ENCODE assay signal across 9 cellular contexts in genomic region chr5:178163772-178164735, GRCh38. TPM values are rescaled to one million over a fixed set of nuclear protein-coding genes. Genes with fewer than 3 reads are reported as not detected.
DNase-seq lines count a peak whose midpoint lies in the region; ATAC-seq and TF ChIP-seq lines count a peak whose summit lies in the region.
"Had no signal": no experiment of that assay in that cellular context is flagged by ENCODE, and none has a peak within 500 bp of the region (broad histone marks: within the 10 kb centered on the region; RNA-seq: fewer than 3 reads in every experiment).

No MANE protein-coding gene starts in this region.

- peak; percentile 95 for TF ChIP-seq CTCF in IMR-90 (conservative IDR thresholded peaks at IDR 0.05; ENCODE audit: low read depth, low read length)
- TF ChIP-seq CTCF in OCI-LY1 (IDR thresholded peaks at IDR 0.05; ENCODE audit: low read length): peak; percentile 98
- TF ChIP-seq CTCF in epithelial cell of esophagus (IDR thresholded peaks at IDR 0.05; ENCODE audit: insufficient read depth, low read depth, low read length, missing control alignments): peak; percentile 94

- H4K91ac ChIP-seq in IMR-90 (ENCODE audit: insufficient read depth, low read depth, low read length): no peak overlapping the region

- no peak overlapping the region for H2BK120ac ChIP-seq in IMR-90 (ENCODE audit: low read depth, low read length)

- H2BK20ac ChIP-seq in IMR-90 (ENCODE audit: low read depth, low read length): no peak overlapping the region

- H2BK5ac ChIP-seq in IMR-90 (ENCODE audit: low read depth, low read length, poor library complexity, severe bottlenecking): no peak overlapping the region

- H3K9ac ChIP-seq in IMR-90 (ENCODE audit: low read depth, low read length) (no peak overlapping the region), OCI-LY1 (ENCODE audit: low read length) (no peak overlapping the region), mucosa of stomach (ENCODE audit: low read length) (peak overlapping the region; percentile 50)

- dilution Hi-C loops in IMR-90 (cut with HindIII; ENCODE audit: low sequenced_read_pairs, unreplicated experiment): no loop called here

- H3K4me3 ChIP-seq in IMR-90 (ENCODE audit: insufficient read depth, low read depth, low read length) (no peak overlapping the region), OCI-LY1 (ENCODE audit: low read depth, low read length, poor library complexity, severe bottlenecking) (no peak overlapping the region), epithelial cell of esophagus (ENCODE audit: low read length) (no peak overlapping the region), mucosa of stomach (ENCODE audit: low read length) (no peak overlapping the region)

- TF ChIP-seq RAD21 in IMR-90 (IDR thresholded peaks at IDR 0.05; ENCODE audit: low read length): peak; percentile 95

- DNase-seq in DMS 273 (lab: John Stamatoyannopoulos, UW; ENCODE audit: unreplicated experiment) (peak; percentile 96), IMR-90 (peak; percentile 52), epithelial cell of esophagus (ENCODE audit: low read depth) (peak; percentile 74)
- DNase-seq in activated CD8-positive, alpha-beta memory T cell treated with anti-CD3 and anti-CD28 coated beads, Interleukin-2, amount 50 U/mL, for 4 hours: peak; percentile 95
- DNase-seq in stimulated activated CD8-positive, alpha-beta memory T cell treated with anti-CD3 and anti-CD28 coated beads, Interleukin-7, amount 100 ng/mL, for 1 hour (ENCODE audit: low read depth in 2 of 2): peak; percentile 86 to 93

- H3K9me2 ChIP-seq in OCI-LY1 (ENCODE audit: low read depth, low read length): no peaks in the 10 kb centered on the region

- H2AFZ ChIP-seq in IMR-90 (replicated peaks; ENCODE audit: low read length, poor library complexity): peak overlapping the region; percentile 87
- no peak overlapping the region for H2AFZ ChIP-seq in OCI-LY1 (ENCODE audit: low read length)

- BruUV-seq in IMR-90 (replicated peaks; lab: Mats Ljungman, UMichigan): no TSS peak

- H4K20me1 ChIP-seq in IMR-90 (ENCODE audit: insufficient read depth, low read length) (no peaks in the 10 kb centered on the region), OCI-LY1 (ENCODE audit: insufficient read depth, low read length) (no peaks in the 10 kb centered on the region)

- H2AK9ac ChIP-seq in IMR-90 (replicated peaks; ENCODE audit: low read depth, low read length, poor library complexity): no peak overlapping the region

- POLR2A ChIA-PET in IMR-90 (lab: Charles Lee; ENCODE audit: unreplicated experiment): no interaction called here

- intact Hi-C loops in IMR-90 (cut with micrococcal nuclease): loop anchor here (1.0 to 10.0 kb wide), 2 partner anchors 88 to 559 kb away; partner anchors contain the start of gene B4GALT7

- H3K4me1 ChIP-seq in IMR-90 (ENCODE audit: control insufficient read depth, insufficient read depth, low read length) (no peaks in the 10 kb centered on the region), OCI-LY1 (ENCODE audit: insufficient read depth, low read length, severe bottlenecking) (peaks cover 5% of the 10 kb centered on the region), mucosa of stomach (ENCODE audit: control insufficient read depth, insufficient read depth, low read length) (peaks cover 8% of the 10 kb centered on the region)

- H3K4me2 ChIP-seq in IMR-90 (ENCODE audit: low read depth, low read length): peak overlapping the region; percentile 86
- peak overlapping the region; percentile 41; the same call in 1 of the 2 replicates for H3K4me2 ChIP-seq in OCI-LY1 (ENCODE audit: low read length)

- no peak overlapping the region for H4K5ac ChIP-seq in IMR-90 (ENCODE audit: low read depth, low read length)

- CTCF ChIA-PET in IMR-90 (lab: Yijun Ruan, JAX): interaction anchor here (0.5 kb wide), 1 partner anchor 1384 kb away, joined by 3 read pairs; no protein-coding TSS in a partner anchor

- no peaks in the 10 kb centered on the region for H3K79me2 ChIP-seq in OCI-LY1 (ENCODE audit: insufficient read depth, low read length)

- no peak overlapping the region for H4K8ac ChIP-seq in IMR-90 (ENCODE audit: low read depth in 2 of 2, low read length in 2 of 2)

- H3K9me3 ChIP-seq in IMR-90 (ENCODE audit: control insufficient read depth, insufficient read depth, low read length): no peaks in the 10 kb centered on the region
- no peaks in the 10 kb centered on the region for H3K9me3 ChIP-seq in OCI-LY1 (ENCODE audit: low read length)
- no peaks in the 10 kb centered on the region for H3K9me3 ChIP-seq in mucosa of stomach (ENCODE audit: control insufficient read depth, low read length)

- H3K27ac ChIP-seq in IMR-90 (ENCODE audit: insufficient read depth, low read length): no peak overlapping the region
- no peak overlapping the region for H3K27ac ChIP-seq in OCI-LY1 (ENCODE audit: low read depth, low read length, poor library complexity, severe bottlenecking)

- H2BK15ac ChIP-seq in IMR-90 (ENCODE audit: low read depth, low read length): no peak overlapping the region

- H3K23ac ChIP-seq in IMR-90 (ENCODE audit: low read depth, low read length): no peak overlapping the region

- no peak overlapping the region for H3K56ac ChIP-seq in IMR-90 (ENCODE audit: extremely low read depth, insufficient read depth, low read length)

- in situ Hi-C loops in IMR-90 (cut with MboI; ENCODE audit: low sequenced_read_pairs): loop anchor here (25.0 kb wide), 1 partner anchor 227 kb away; no protein-coding TSS in a partner anchor

- ATAC-seq in GM21515 (IDR thresholded peaks at IDR 0.05; ENCODE audit: unreplicated experiment) (peak; percentile 91), IMR-90 (ENCODE audit: low read depth) (peak; percentile 100)

- no peak overlapping the region for H3K4ac ChIP-seq in IMR-90 (ENCODE audit: low read depth, low read length)

- WGBS in IMR-90 (ENCODE audit: extremely low coverage in 2 of 2, insufficient read length in 1 of 2), 2 experiments: 15% methylated on average over 7 of the region's 33 CpGs; no CpG with 5 or more reads in 1 of the 2 experiments

- TF ChIP-seq POLR2A in IMR-90 (IDR thresholded peaks at IDR 0.05; ENCODE audit: low read depth, low read length): no peak

- no peaks in the 10 kb centered on the region for H3K9me1 ChIP-seq in IMR-90 (ENCODE audit: insufficient read depth, low read length)

- H3K79me1 ChIP-seq in IMR-90 (ENCODE audit: low read depth in 1 of 2, low read length in 2 of 2): no peaks in the 10 kb centered on the region

- no peak overlapping the region for H2AK5ac ChIP-seq in IMR-90 (ENCODE audit: low read depth, low read length)

- H3K27me3 ChIP-seq in IMR-90 (ENCODE audit: control insufficient read depth, insufficient read depth, low read length) (peaks cover 37% of the 10 kb centered on the region), OCI-LY1 (ENCODE audit: insufficient read depth, low read length) (no peaks in the 10 kb centered on the region), mucosa of stomach (ENCODE audit: control insufficient read depth, insufficient read depth, low read length) (peaks cover 34% of the 10 kb centered on the region)

- H3F3A ChIP-seq in OCI-LY1 (ENCODE audit: insufficient read depth, low read length): no peaks in the 10 kb centered on the region

- no peak overlapping the region for H3K18ac ChIP-seq in IMR-90 (ENCODE audit: low read depth, low read length)

- H3K36me3 ChIP-seq in IMR-90 (ENCODE audit: control insufficient read depth, insufficient read depth, low read length) (no peaks in the 10 kb centered on the region), OCI-LY1 (ENCODE audit: insufficient read depth, low read length) (no peaks in the 10 kb centered on the region), mucosa of stomach (ENCODE audit: control insufficient read depth, insufficient read depth, low read length) (no peaks in the 10 kb centered on the region)

- no peak overlapping the region for H3K14ac ChIP-seq in IMR-90 (replicated peaks; ENCODE audit: low read depth, low read length)

TF ChIP-seq in IMR-90, 13 proteins besides CTCF, POLR2A, EP300 and RAD21:
- TF ChIP-seq MAZ (IDR thresholded peaks at IDR 0.05; ENCODE audit: borderline replicate concordance, low read depth, low read length) (peak; percentile 46; the same call in 1 of the 2 replicates), MXI1 (IDR thresholded peaks at IDR 0.05; ENCODE audit: borderline replicate concordance, low read depth, low read length) (peak; percentile 41; the same call in 1 of the 2 replicates), SMC3 (IDR thresholded peaks at IDR 0.05; ENCODE audit: low read depth, low read length) (peak; percentile 78), BHLHE40 (IDR thresholded peaks at IDR 0.05; ENCODE audit: low read depth, low read length) (no peak)

RNA-seq across cellular contexts. Expression of gene NHP2, which starts 10.4 kb away (rescaled TPM):
- total RNA-seq in IMR-90 (2012; rRNA removed): 278 and 302 TPM in 2 replicates
- 180 and 207 TPM in 2 replicates for polyA plus RNA-seq in IMR-90 (2012; rRNA removed)
- polyA plus RNA-seq in IMR-90 (2012; cell fraction: cytosol; rRNA removed): 281 and 300 TPM in 2 replicates
- 73.8 and 99.0 TPM in 2 replicates for polyA plus RNA-seq in IMR-90 (2012; cell fraction: nucleus; rRNA removed; ENCODE audit: low replicate concordance)

RNA-seq across cellular contexts. Expression of gene GMCL2, which starts 23.1 kb away (rescaled TPM):
- not detected in 2 replicates for total RNA-seq in IMR-90 (2012; rRNA removed)
- not detected in 2 replicates for polyA plus RNA-seq in IMR-90 (2012; rRNA removed)
- polyA plus RNA-seq in IMR-90 (2012; cell fraction: cytosol; rRNA removed): not detected in 2 replicates
- polyA plus RNA-seq in IMR-90 (2012; cell fraction: nucleus; rRNA removed; ENCODE audit: low replicate concordance): not detected in 2 replicates
- polyA plus RNA-seq: esophagus had no signal

RNA-seq across cellular contexts. Expression of gene RMND5B, which starts 33.2 kb away (rescaled TPM):
- total RNA-seq in IMR-90 (2012; rRNA removed): 11.7 and 14.0 TPM in 2 replicates
- polyA plus RNA-seq in IMR-90 (2012; rRNA removed): 19.5 and 21.6 TPM in 2 replicates
- polyA plus RNA-seq in IMR-90 (2012; cell fraction: cytosol; rRNA removed): 17.7 and 18.8 TPM in 2 replicates
- polyA plus RNA-seq in IMR-90 (2012; cell fraction: nucleus; rRNA removed; ENCODE audit: low replicate concordance): 31.0 and 42.5 TPM in 2 replicates

RNA-seq across cellular contexts. Expression of gene HNRNPAB, which starts 40.3 kb away (rescaled TPM):
- 32.1 and 54.4 TPM in 2 replicates for total RNA-seq in IMR-90 (2012; rRNA removed)
- 122 and 128 TPM in 2 replicates for polyA plus RNA-seq in IMR-90 (2012; rRNA removed)
- 87.4 and 104 TPM in 2 replicates for polyA plus RNA-seq in IMR-90 (2012; cell fraction: cytosol; rRNA removed)
- 69.1 and 95.9 TPM in 2 replicates for polyA plus RNA-seq in IMR-90 (2012; cell fraction: nucleus; rRNA removed; ENCODE audit: low replicate concordance)

RNA-seq across cellular contexts. Expression of gene N4BP3, which starts 50.7 kb away (rescaled TPM):
- total RNA-seq in IMR-90 (2012; rRNA removed): under 0.01 and 0.18 TPM in 2 replicates
- 0.14 and 0.16 TPM in 2 replicates for polyA plus RNA-seq in IMR-90 (2012; rRNA removed)
- 0.10 and 0.16 TPM in 2 replicates for polyA plus RNA-seq in IMR-90 (2012; cell fraction: cytosol; rRNA removed)
- polyA plus RNA-seq in IMR-90 (2012; cell fraction: nucleus; rRNA removed; ENCODE audit: low replicate concordance): 0.19 and 0.30 TPM in 2 replicates
